9 cellular contexts compared by ENCODE assay signal in the genomic region with DNA sequence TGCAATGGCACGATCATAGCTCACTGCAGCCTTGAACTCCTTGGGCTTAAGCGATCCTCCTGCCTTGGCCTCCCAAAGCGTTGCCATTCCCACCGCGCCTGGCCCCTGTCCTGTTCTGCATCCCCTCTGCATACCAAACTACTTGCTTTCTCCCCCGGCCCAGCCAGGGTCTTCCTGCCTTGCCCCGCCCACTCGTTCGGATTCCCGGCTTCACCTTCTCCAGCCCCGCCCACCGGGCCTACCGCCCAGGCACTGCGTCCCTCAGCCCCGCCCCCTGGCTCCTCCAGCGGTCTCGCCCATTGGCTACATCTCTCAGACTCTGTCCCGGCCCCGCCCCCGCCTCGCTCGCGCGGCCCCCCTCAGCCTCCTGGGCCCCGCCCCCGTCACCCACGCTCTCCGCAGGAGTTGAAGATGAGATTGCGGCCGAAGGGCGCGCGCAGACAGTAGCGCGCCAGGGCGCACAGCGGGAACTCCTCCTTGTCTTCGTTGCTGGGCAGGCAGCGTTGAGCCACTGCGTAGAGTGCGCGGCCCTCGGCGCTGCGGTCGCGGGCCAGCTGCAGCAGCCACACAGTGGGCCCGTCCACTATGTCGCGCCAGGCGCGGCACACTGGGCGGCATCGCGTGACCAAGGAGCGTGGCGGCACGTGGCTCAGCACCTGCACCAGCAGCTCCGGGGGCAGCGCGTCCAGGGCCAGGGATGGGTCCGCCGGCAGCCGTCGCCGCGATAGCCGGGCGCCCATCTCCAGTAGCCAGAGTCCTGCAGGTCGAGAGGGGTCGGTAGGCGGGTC. TPM values are rescaled to one million over a fixed set of nuclear protein-coding genes. Genes with fewer than 3 reads are reported as not detected.
DNase-seq lines count a peak whose midpoint lies in the region; ATAC-seq and TF ChIP-seq lines count a peak whose summit lies in the region.
"Had no signal": no experiment of that assay in that cellular context is flagged by ENCODE, and none has a peak within 500 bp of the region (broad histone marks: within the 10 kb centered on the region; RNA-seq: fewer than 3 reads in every experiment).

No MANE protein-coding gene starts in this region.

- no peaks in the 10 kb centered on the region for H3K36me3 ChIP-seq in upper lobe of right lung

- no peak for DNase-seq in AG04449 (ENCODE audit: low read depth, low spot score)
- peak; percentile 70 for DNase-seq in T-helper 22 cell (ENCODE audit: low read depth)
- DNase-seq in astrocyte of the hippocampus (ENCODE audit: low read depth, low spot score), result peak; percentile 93
- DNase-seq in hypothalamus (lab: John Stamatoyannopoulos, UW), result peak in 50 of 51 donors; percentile 16 to 94 (median 80)
- DNase-seq in retinal pigment epithelial cell (ENCODE audit: low read depth), result no peak
- DNase-seq in upper lobe of right lung, result peak; percentile 95
- no peak for DNase-seq in T1000 (lab: John Stamatoyannopoulos, UW)
- DNase-seq: DND-41 had no signal

- H3K4me1 ChIP-seq in upper lobe of right lung, result peaks cover 8% of the 10 kb centered on the region

- TF ChIP-seq CTCF in AG04449 (IDR thresholded peaks at IDR 0.05; ENCODE audit: insufficient read depth, low read length, missing control alignments) (no peak), retinal pigment epithelial cell (conservative IDR thresholded peaks at IDR 0.05; ENCODE audit: low read depth, low read length) (no peak), upper lobe of right lung (IDR thresholded peaks at IDR 0.05) (no peak)

- ATAC-seq in HG02588 (IDR thresholded peaks at IDR 0.05; ENCODE audit: unreplicated experiment) (peak; percentile 51), upper lobe of right lung (peak; percentile 97)

- H3K4me3 ChIP-seq in AG04449 (ENCODE audit: low read depth, low read length), result peak overlapping the region; percentile 46
- H3K4me3 ChIP-seq in retinal pigment epithelial cell (ENCODE audit: low read length), result peak overlapping the region; percentile 47
- peak overlapping the region; percentile 43 for H3K4me3 ChIP-seq in upper lobe of right lung

- CTCF ChIA-PET in AG04449 (lab: Yijun Ruan, JAX), result interaction anchor here (1.1 to 1.4 kb wide), 2 partner anchors 12 to 16 kb away, joined by 3 to 6 read pairs; no protein-coding TSS in a partner anchor

- intact Hi-C loops in upper lobe of right lung (cut with DNase I), result no loop called here

- no peaks in the 10 kb centered on the region for H3K27me3 ChIP-seq in upper lobe of right lung

- H3K27ac ChIP-seq in upper lobe of right lung, result no peak overlapping the region

- H3K9me3 ChIP-seq in upper lobe of right lung, result no peaks in the 10 kb centered on the region

- POLR2A ChIA-PET in AG04449 (lab: Yijun Ruan, JAX), result no interaction called here

RNA-seq across cellular contexts. Expression of gene MRPS12, which starts 19.0 kb away (rescaled TPM):
- 28.8 TPM for total RNA-seq in upper lobe of right lung

RNA-seq across cellular contexts. Expression of gene SARS2, which starts 19.2 kb away (rescaled TPM):
- total RNA-seq in upper lobe of right lung, result 21.6 TPM

RNA-seq across cellular contexts. Expression of gene FBXO17, which starts 25.8 kb away (rescaled TPM):
- 13.3 TPM for total RNA-seq in upper lobe of right lung

RNA-seq across cellular contexts. Expression of gene CCER2, which starts 37.8 kb away (rescaled TPM):
- total RNA-seq in upper lobe of right lung, result 0.67 TPM

RNA-seq across cellular contexts. Expression of gene NFKBIB, which starts 50.0 kb away (rescaled TPM):
- total RNA-seq in upper lobe of right lung, result 25.5 TPM

Comparison
In these comparisons a context has a peak if more than half of its experiments do, and no peak if none do; other contexts are left out.
1. DNase-seq: peak in T-helper 22 cell (single experiment), astrocyte of the hippocampus (single experiment), hypothalamus (50 of 51) and upper lobe of right lung (single experiment); none in AG04449 (single experiment), retinal pigment epithelial cell (single experiment) and T1000 (single experiment).
2. Peak in every context shown above with its lines, with median percentiles within 50 percentile points of each other: H3K4me3 ChIP-seq.